ENCODE assay signal across 15 cellular contexts in the genomic region with DNA sequence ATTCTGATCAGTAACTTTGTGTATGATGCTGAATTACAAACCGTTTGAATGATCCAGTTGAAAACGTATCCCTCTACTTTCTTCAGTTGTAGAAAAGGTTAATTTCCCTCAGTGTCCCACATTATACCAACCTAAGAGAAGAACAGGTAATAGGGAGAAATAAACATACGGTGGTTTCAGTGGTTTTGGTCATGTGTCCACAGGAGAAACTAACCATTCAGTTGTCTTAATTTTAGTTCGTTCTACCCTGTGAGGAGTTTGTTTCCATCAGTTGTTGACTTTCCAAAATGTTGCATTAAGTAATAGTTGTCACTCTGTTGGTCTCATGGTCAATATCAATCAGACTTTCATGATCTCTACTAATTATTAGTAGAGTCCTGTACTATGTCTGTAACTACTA.
"Had no signal": no experiment of that assay in that cellular context is flagged by ENCODE, and none has a peak within 500 bp of the region (broad histone marks: within the 10 kb centered on the region; RNA-seq: fewer than 3 reads in every experiment).

No MANE protein-coding gene starts in this region.

- H3K27ac Mint-ChIP-seq: activated T-helper 1 cell treated with anti-CD3 and anti-CD28 coated beads, Interleukin-12 subunit alpha, Interleukin-12 subunit beta, Interleukin-2, Interleukin-4 antibody, amounts not matched to agents 30 ng/mL and 10 ng/mL and 1 ng/mL, durations not matched to agents 14 hours and 24 hours and 36 hours had no signal

- H3K27me3 ChIP-seq: ascending aorta, breast epithelium, heart right ventricle had no signal

- H3K4me1 ChIP-seq: breast epithelium, parathyroid adenoma had no signal

- H3K79me2 ChIP-seq: parathyroid adenoma had no signal

- H3K9me3 Mint-ChIP-seq: activated T-helper 1 cell treated with anti-CD3 and anti-CD28 coated beads, Interleukin-12 subunit alpha, Interleukin-12 subunit beta, Interleukin-2, Interleukin-4 antibody, amounts not matched to agents 30 ng/mL and 10 ng/mL and 1 ng/mL, durations not matched to agents 14 hours and 24 hours and 36 hours; effector memory CD8-positive, alpha-beta T cell; naive thymus-derived CD4-positive, alpha-beta T cell had no signal

- H3K27ac ChIP-seq: ascending aorta, breast epithelium, heart right ventricle, parathyroid adenoma had no signal

- H3K4me3 Mint-ChIP-seq: activated T-helper 1 cell treated with anti-CD3 and anti-CD28 coated beads, Interleukin-12 subunit alpha, Interleukin-12 subunit beta, Interleukin-2, Interleukin-4 antibody, amounts not matched to agents 30 ng/mL and 10 ng/mL and 1 ng/mL, durations not matched to agents 14 hours and 24 hours and 36 hours; effector memory CD8-positive, alpha-beta T cell; naive thymus-derived CD4-positive, alpha-beta T cell had no signal

- H2AFZ ChIP-seq: parathyroid adenoma had no signal

- H3K9me3 ChIP-seq: ascending aorta, breast epithelium, heart right ventricle, mucosa of descending colon had no signal

- H3K36me3 ChIP-seq: breast epithelium had no signal

- FAIRE-seq: islet of Langerhans had no signal

- H3K4me3 ChIP-seq: ascending aorta, breast epithelium, heart right ventricle, mucosa of descending colon had no signal

- DNase-seq: activated CD4-positive, alpha-beta T cell treated with anti-CD3 and anti-CD28 coated beads, Interleukin-2, amount 50 U/mL, for 48 hours; activated CD4-positive, CD25-positive, alpha-beta regulatory T cell treated with anti-CD3 and anti-CD28 coated beads, Interleukin-2, amount 50 U/mL, for 72 hours; dermis blood vessel endothelial cell; effector memory CD8-positive, alpha-beta T cell; foreskin melanocyte; heart right ventricle; mucosa of descending colon; naive thymus-derived CD4-positive, alpha-beta T cell; stimulated activated CD4-positive, alpha-beta T cell treated with anti-CD3 and anti-CD28 coated beads, Interleukin-1b, Interleukin-23, amount 100 ng/mL, for 48 hours; T-helper 9 cell had no signal

- H3K9ac ChIP-seq: parathyroid adenoma had no signal

- H3K27me3 Mint-ChIP-seq: effector memory CD8-positive, alpha-beta T cell; naive thymus-derived CD4-positive, alpha-beta T cell had no signal

- ATAC-seq: effector memory CD8-positive, alpha-beta T cell; heart right ventricle; mucosa of descending colon; naive thymus-derived CD4-positive, alpha-beta T cell had no signal
